Comparison of ENCODE assay signal across 10 cellular contexts in the genomic region with DNA sequence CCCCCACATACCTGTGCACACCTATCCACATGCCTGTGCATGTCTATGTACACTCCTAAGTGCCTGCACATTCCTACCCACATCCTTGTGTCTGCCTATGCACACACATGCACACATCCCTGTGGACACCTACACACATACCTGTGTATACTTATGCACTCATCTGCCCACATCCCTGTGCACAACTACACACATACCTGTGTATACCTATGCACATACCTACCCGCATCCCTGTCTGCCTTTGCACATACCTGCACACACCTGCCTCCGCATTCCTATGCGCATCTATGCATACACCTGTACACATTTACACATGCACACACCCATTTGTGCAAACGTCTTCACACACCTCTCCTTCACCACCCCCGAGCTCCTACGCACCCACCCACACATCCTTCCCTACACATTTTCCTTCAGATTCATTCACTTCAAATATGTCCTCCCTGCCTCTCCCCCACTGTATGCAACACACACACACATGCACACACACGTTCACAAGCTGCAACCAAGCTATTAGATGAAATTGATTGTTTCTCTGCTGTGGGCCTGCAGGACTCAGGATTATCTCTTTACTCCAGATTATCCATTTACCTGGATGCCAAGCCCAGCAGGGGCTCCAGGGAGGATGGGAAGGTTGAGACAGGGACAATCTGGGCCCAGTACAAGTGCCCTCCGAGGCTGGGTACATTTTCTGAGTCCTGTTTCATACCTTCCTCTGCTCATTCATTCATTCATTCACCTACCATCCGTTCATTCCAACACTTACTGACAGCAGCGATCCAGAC. TPM values are rescaled to one million over a fixed set of nuclear protein-coding genes. Genes with fewer than 3 reads are reported as not detected.
"Had no signal": no experiment of that assay in that cellular context is flagged by ENCODE, and none has a peak within 500 bp of the region (broad histone marks: within the 10 kb centered on the region; RNA-seq: fewer than 3 reads in every experiment).

No MANE protein-coding gene starts in this region.

- DNase-seq: activated CD4-positive, alpha-beta T cell treated with anti-CD3 and anti-CD28 coated beads for 48 hours; activated CD8-positive, alpha-beta memory T cell treated with anti-CD3 and anti-CD28 coated beads for 24 hours; amniotic stem cell; foreskin keratinocyte; stimulated activated CD4-positive, alpha-beta T cell treated with anti-CD3 and anti-CD28 coated beads, Interleukin-1b, Interleukin-23, amount 100 ng/mL, for 48 hours; stimulated activated naive B cell treated with anti-CD40 and anti-IgM and Interleukin-4, amounts not matched to agents 10 μg/mL and 1 μg/mL and 100 μg/mL, for 72 hours; T-helper 1 cell; upper lobe of left lung had no signal

- H3K27ac ChIP-seq: body of pancreas, foreskin keratinocyte, SK-N-MC, upper lobe of left lung had no signal

- H3K9me3 ChIP-seq: body of pancreas, upper lobe of left lung had no signal

- H3K27me3 ChIP-seq: body of pancreas, upper lobe of left lung had no signal

- H3K4me3 ChIP-seq: body of pancreas, SK-N-MC, upper lobe of left lung had no signal

- H3K36me3 ChIP-seq: upper lobe of left lung had no signal

RNA-seq across cellular contexts. Expression of gene TSPAN18, which starts 53.2 kb away (rescaled TPM):
- polyA plus RNA-seq: foreskin keratinocyte had no signal
